ENCODE assay signal across 10 cellular contexts in genomic region chr7:107614425-107614824, GRCh38. TPM values are rescaled to one million over a fixed set of nuclear protein-coding genes. Genes with fewer than 3 reads are reported as not detected.
A peak's percentile ranks its signal among the peaks of the same experiment; 100 is the strongest.
DNase-seq lines count a peak whose midpoint lies in the region; FAIRE-seq and TF ChIP-seq lines count a peak whose summit lies in the region.
"Had no signal": no experiment of that assay in that cellular context is flagged by ENCODE, and none has a peak within 500 bp of the region (broad histone marks: within the 10 kb centered on the region; RNA-seq: fewer than 3 reads in every experiment).

No MANE protein-coding gene starts in this region.

- no peak overlapping the region for H3K9ac ChIP-seq in astrocyte (ENCODE audit: low read length)

- H3K36me3 ChIP-seq in astrocyte (ENCODE audit: insufficient read depth, low read length) (peaks cover 17% of the 10 kb centered on the region), prostate gland (no peaks in the 10 kb centered on the region)
- H3K36me3 ChIP-seq: colonic mucosa had no signal

- TF ChIP-seq CTCF in astrocyte (IDR thresholded peaks at IDR 0.05; ENCODE audit: insufficient read depth, low read depth, low read length) (no peak), prostate gland (IDR thresholded peaks at IDR 0.05) (no peak)

- peaks cover 7% of the 10 kb centered on the region for H3K36me3 Mint-ChIP-seq in astrocyte (ENCODE audit: low read depth, unreplicated experiment)
- H3K36me3 Mint-ChIP-seq in activated CD4-positive, alpha-beta memory T cell treated with anti-CD3 and anti-CD28 coated beads, Interleukin-2, amount 10 ng/mL, durations not matched to agents 7 days and 5 days (ENCODE audit: low read depth), result peaks cover 45% of the 10 kb centered on the region

- H3K27ac ChIP-seq in astrocyte (ENCODE audit: low read depth, low read length), result no peak overlapping the region
- peak overlapping the region; percentile 27 to 54 for H3K27ac ChIP-seq in prostate gland
- H3K27ac ChIP-seq: 22Rv1, colonic mucosa had no signal

- DNase-seq in DMS 273 (lab: John Stamatoyannopoulos, UW; ENCODE audit: unreplicated experiment) (peak; percentile 42), DMS 273 treated with DMSO at 0.1 percent for 48 hours (lab: John Stamatoyannopoulos, UW) (no peak), astrocyte (ENCODE audit: low read depth) (peak; percentile 80), prostate gland (ENCODE audit: low spot score) (no peak), OCI-M2 (lab: John Stamatoyannopoulos, UW; ENCODE audit: unreplicated experiment) (no peak)
- no peak for DNase-seq in activated CD4-positive, alpha-beta memory T cell treated with anti-CD3 and anti-CD28 coated beads, Interleukin-2, amount 10 ng/mL, durations not matched to agents 7 days and 5 days
- DNase-seq: colonic mucosa, H7, NCI-H1092 treated with DMSO at 0.1 percent for 48 hours had no signal

- TF ChIP-seq POLR2A in prostate gland (IDR thresholded peaks at IDR 0.05), result no peak

- intact Hi-C loops in prostate gland (cut with DNase I), result no loop called here

- H3K4me2 ChIP-seq in astrocyte (ENCODE audit: low read length), result no peak overlapping the region

- H3K9me3 ChIP-seq in astrocyte (ENCODE audit: insufficient read depth, low read depth, low read length), result no peaks in the 10 kb centered on the region
- no peaks in the 10 kb centered on the region for H3K9me3 ChIP-seq in prostate gland
- H3K9me3 ChIP-seq: colonic mucosa had no signal

- H3K27me3 ChIP-seq in astrocyte (ENCODE audit: insufficient read depth, low read length), result no peaks in the 10 kb centered on the region
- H3K27me3 ChIP-seq in prostate gland (replicated peaks; ENCODE audit: insufficient read depth), result no peaks in the 10 kb centered on the region
- H3K27me3 ChIP-seq: colonic mucosa had no signal

- FAIRE-seq in astrocyte (lab: Jason Lieb, UNC), result peak; percentile 54

- H3K9me3 Mint-ChIP-seq in astrocyte (ENCODE audit: unreplicated experiment), result no peaks in the 10 kb centered on the region
- H3K9me3 Mint-ChIP-seq in activated CD4-positive, alpha-beta memory T cell treated with anti-CD3 and anti-CD28 coated beads, Interleukin-2, amount 10 ng/mL, durations not matched to agents 7 days and 5 days, result peaks cover 2% of the 10 kb centered on the region

- no peaks in the 10 kb centered on the region for H4K20me1 ChIP-seq in astrocyte (ENCODE audit: insufficient read depth, low read length)

- peaks cover 4% of the 10 kb centered on the region for H3K4me1 Mint-ChIP-seq in astrocyte (ENCODE audit: low read depth, unreplicated experiment)
- H3K4me1 Mint-ChIP-seq in activated CD4-positive, alpha-beta memory T cell treated with anti-CD3 and anti-CD28 coated beads, Interleukin-2, amount 10 ng/mL, durations not matched to agents 7 days and 5 days, result peaks cover 25% of the 10 kb centered on the region

- POLR2A ChIA-PET in activated CD4-positive, alpha-beta memory T cell treated with anti-CD3 and anti-CD28 coated beads, Interleukin-2, amount 10 ng/mL, durations not matched to agents 7 days and 5 days (lab: Charles Lee), result no interaction called here

- H3K27ac Mint-ChIP-seq in astrocyte (ENCODE audit: unreplicated experiment), result peak overlapping the region; percentile 22
- no peak overlapping the region for H3K27ac Mint-ChIP-seq in activated CD4-positive, alpha-beta memory T cell treated with anti-CD3 and anti-CD28 coated beads, Interleukin-2, amount 10 ng/mL, durations not matched to agents 7 days and 5 days

- H3K4me1 ChIP-seq in astrocyte (ENCODE audit: insufficient read depth, low read length), result no peaks in the 10 kb centered on the region
- peaks cover 6% of the 10 kb centered on the region for H3K4me1 ChIP-seq in prostate gland (replicated peaks)
- H3K4me1 ChIP-seq: colonic mucosa had no signal

- no peak overlapping the region for H3K4me3 Mint-ChIP-seq in astrocyte (ENCODE audit: unreplicated experiment)
- H3K4me3 Mint-ChIP-seq in activated CD4-positive, alpha-beta memory T cell treated with anti-CD3 and anti-CD28 coated beads, Interleukin-2, amount 10 ng/mL, durations not matched to agents 7 days and 5 days, result no peak overlapping the region

- no peaks in the 10 kb centered on the region for H3K79me2 ChIP-seq in astrocyte (ENCODE audit: insufficient read depth, low read length)

- H2AFZ ChIP-seq in astrocyte (ENCODE audit: low read depth, low read length), result no peak overlapping the region

- no peaks in the 10 kb centered on the region for H3K27me3 Mint-ChIP-seq in astrocyte (ENCODE audit: low read depth, unreplicated experiment)
- H3K27me3 Mint-ChIP-seq in activated CD4-positive, alpha-beta memory T cell treated with anti-CD3 and anti-CD28 coated beads, Interleukin-2, amount 10 ng/mL, durations not matched to agents 7 days and 5 days, result no peaks in the 10 kb centered on the region

- H3K4me3 ChIP-seq in astrocyte (ENCODE audit: insufficient read depth, low read depth, low read length), result no peak overlapping the region
- no peak overlapping the region for H3K4me3 ChIP-seq in prostate gland
- H3K4me3 ChIP-seq: colonic mucosa had no signal

- CTCF ChIA-PET in activated CD4-positive, alpha-beta memory T cell treated with anti-CD3 and anti-CD28 coated beads, Interleukin-2, amount 10 ng/mL, durations not matched to agents 7 days and 5 days (lab: Charles Lee), result no interaction called here

RNA-seq across cellular contexts. Expression of gene BCAP29, which starts 34.4 kb away (rescaled TPM):
- 48.0 and 54.9 TPM in 2 replicates for total RNA-seq in astrocyte
- total RNA-seq in prostate gland, result 10 to 100 TPM; 95.4 to 99.9 TPM
- total RNA-seq in activated CD4-positive, alpha-beta memory T cell treated with anti-CD3 and anti-CD28 coated beads, Interleukin-2, amount 10 ng/mL, durations not matched to agents 7 days and 5 days, result 10 to 100 TPM; 49.1 to 52.5 TPM

RNA-seq across cellular contexts. Expression of gene SLC26A4, which starts 46.2 kb away (rescaled TPM):
- total RNA-seq in astrocyte, result 0.57 and 0.91 TPM in 2 replicates
- 1 to 10 TPM; 1.0 to 3.4 TPM for total RNA-seq in prostate gland
- total RNA-seq in activated CD4-positive, alpha-beta memory T cell treated with anti-CD3 and anti-CD28 coated beads, Interleukin-2, amount 10 ng/mL, durations not matched to agents 7 days and 5 days, result 10 to 100 TPM; 10.9 to 12.2 TPM
- total RNA-seq: H7 had no signal

RNA-seq across cellular contexts. Expression of gene DUS4L, which starts 50.7 kb away (rescaled TPM):
- 6.3 and 6.7 TPM in 2 replicates for total RNA-seq in astrocyte
- 10 to 100 TPM in 1 of 2 donors, 1 to 10 TPM in 1; 9.7 to 15.3 TPM for total RNA-seq in prostate gland
- 1 to 10 TPM; 8.1 to 8.9 TPM for total RNA-seq in activated CD4-positive, alpha-beta memory T cell treated with anti-CD3 and anti-CD28 coated beads, Interleukin-2, amount 10 ng/mL, durations not matched to agents 7 days and 5 days

RNA-seq across cellular contexts. Expression of gene COG5, which starts 50.7 kb away (rescaled TPM):
- total RNA-seq in astrocyte, result 53.4 and 57.1 TPM in 2 replicates
- 10 to 100 TPM; 35.1 to 86.4 TPM for total RNA-seq in prostate gland
- total RNA-seq in activated CD4-positive, alpha-beta memory T cell treated with anti-CD3 and anti-CD28 coated beads, Interleukin-2, amount 10 ng/mL, durations not matched to agents 7 days and 5 days, result 10 to 100 TPM; 40.1 to 45.3 TPM

Comparison
In these comparisons a context has a peak if more than half of its experiments do, and no peak if none do; other contexts are left out.
1. DNase-seq: peak in DMS 273 (single experiment) and astrocyte (single experiment); none in DMS 273 treated with DMSO at 0.1 percent for 48 hours (single experiment), prostate gland (single experiment), activated CD4-positive, alpha-beta memory T cell treated with anti-CD3 and anti-CD28 coated beads, Interleukin-2, amount 10 ng/mL, durations not matched to agents 7 days and 5 days (single experiment) and OCI-M2 (single experiment).